In genomic region chr13:110238795-110239194, GRCh38 we compare ENCODE assay signal across 19 cellular contexts.
DNase-seq lines count a peak whose midpoint lies in the region; ATAC-seq and TF ChIP-seq lines count a peak whose summit lies in the region.
"Had no signal": no experiment of that assay in that cellular context is flagged by ENCODE, and none has a peak within 500 bp of the region (broad histone marks: within the 10 kb centered on the region; RNA-seq: fewer than 3 reads in every experiment).

No MANE protein-coding gene starts in this region.

- TF ChIP-seq EP300 in gastroesophageal sphincter (IDR thresholded peaks at IDR 0.05) (no peak), transverse colon (IDR thresholded peaks at IDR 0.05; ENCODE audit: low read depth) (no peak)

- H3K4me1 ChIP-seq in adipocyte (ENCODE audit: control insufficient read depth, insufficient read depth, low read length), result peaks cover 47% of the 10 kb centered on the region
- H3K4me1 ChIP-seq in gastroesophageal sphincter, result peaks cover 30 to 88% (median 35%) of the 10 kb centered on the region in 3 donors
- H3K4me1 ChIP-seq in transverse colon, result peaks cover 8 to 34% (median 15%) of the 10 kb centered on the region in 4 donors

- H3K27me3 ChIP-seq in adipocyte (replicated peaks; ENCODE audit: control insufficient read depth, insufficient read depth, low read length) (no peaks in the 10 kb centered on the region), gastroesophageal sphincter (no peaks in the 10 kb centered on the region), transverse colon (no peaks in the 10 kb centered on the region)
- H3K27me3 ChIP-seq: BLaER1 had no signal

- DNase-seq in adipocyte (ENCODE audit: low read depth), result peak; percentile 62
- no peak for DNase-seq in omental fat pad (ENCODE audit: low spot score)
- no peak for DNase-seq in transverse colon
- no peak for DNase-seq in NCI-H226
- DNase-seq in activated naive CD8-positive, alpha-beta T cell treated with anti-CD3 and anti-CD28 coated beads for 36 hours, result no peak
- no peak for DNase-seq in globus pallidus (ENCODE audit: low spot score)
- DNase-seq: activated CD4-positive, alpha-beta T cell treated with anti-CD3 and anti-CD28 coated beads for 1 hour; activated naive CD4-positive, alpha-beta T cell treated with anti-CD3 and anti-CD28 coated beads for 36 hours; DMS 273 treated with DMSO at 0.1 percent for 48 hours; NCI-H146; NCI-H446; T1000 had no signal

- whole genome bisulfite sequencing in gastroesophageal sphincter (ENCODE audit: low coverage in 1 of 2), 2 donors, result 11 to 14% methylated on average over 1 of the region's 1 CpG
- WGBS in transverse colon (ENCODE audit: low coverage in 1 of 2), 2 donors, result 14 to 57% methylated on average over 1 of the region's 1 CpG

- peak overlapping the region; percentile 3 to 84 (median 82) for H3K27ac ChIP-seq in gastroesophageal sphincter
- H3K27ac ChIP-seq in transverse colon, result peak overlapping the region; percentile 70 to 87 (median 84)
- H3K27ac ChIP-seq: BLaER1 had no signal

- intact Hi-C loops in transverse colon (cut with DNase I; ENCODE audit: low total_unique reads), result no loop called here

- peak overlapping the region; percentile 37 for H3K9ac ChIP-seq in adipocyte (ENCODE audit: low read length)
- H3K9ac ChIP-seq: BLaER1 had no signal

- TF ChIP-seq POLR2A in gastroesophageal sphincter (IDR thresholded peaks at IDR 0.05), result no peak
- no peak for TF ChIP-seq POLR2A in transverse colon (IDR thresholded peaks at IDR 0.05)

- peaks cover 15% of the 10 kb centered on the region for H3K27me3 Mint-ChIP-seq in activated naive CD8-positive, alpha-beta T cell treated with anti-CD3 and anti-CD28 coated beads for 36 hours
- H3K27me3 Mint-ChIP-seq: brain had no signal

- H3K4me3 ChIP-seq in adipocyte (ENCODE audit: low read length) (no peak overlapping the region), gastroesophageal sphincter (no peak overlapping the region), transverse colon (no peak overlapping the region)
- H3K4me3 ChIP-seq: BLaER1, lung, skin epidermis had no signal

- H3K9me3 ChIP-seq in adipocyte (ENCODE audit: control insufficient read depth, low read length) (no peaks in the 10 kb centered on the region), gastroesophageal sphincter (no peaks in the 10 kb centered on the region), transverse colon (no peaks in the 10 kb centered on the region)
- H3K9me3 ChIP-seq: BLaER1 had no signal

- H3K9me3 Mint-ChIP-seq in activated naive CD8-positive, alpha-beta T cell treated with anti-CD3 and anti-CD28 coated beads for 36 hours, result no peaks in the 10 kb centered on the region
- H3K9me3 Mint-ChIP-seq: activated naive CD4-positive, alpha-beta T cell treated with anti-CD3 and anti-CD28 coated beads for 36 hours; brain; neural crest cell; stimulated activated effector memory CD8-positive, alpha-beta T cell treated with anti-CD3 and anti-CD28 coated beads, Interleukin-12 subunit alpha, Interleukin-12 subunit beta, amount 100 ng/mL, for 72 hours had no signal

- H3K4me1 Mint-ChIP-seq in activated naive CD8-positive, alpha-beta T cell treated with anti-CD3 and anti-CD28 coated beads for 36 hours, result no peaks in the 10 kb centered on the region
- H3K4me1 Mint-ChIP-seq: neural crest cell; stimulated activated effector memory CD8-positive, alpha-beta T cell treated with anti-CD3 and anti-CD28 coated beads, Interleukin-12 subunit alpha, Interleukin-12 subunit beta, amount 100 ng/mL, for 72 hours had no signal

- H3K4me3 Mint-ChIP-seq in activated naive CD8-positive, alpha-beta T cell treated with anti-CD3 and anti-CD28 coated beads for 36 hours, result no peak overlapping the region
- H3K4me3 Mint-ChIP-seq: activated naive CD4-positive, alpha-beta T cell treated with anti-CD3 and anti-CD28 coated beads for 36 hours; brain; neural crest cell; stimulated activated effector memory CD8-positive, alpha-beta T cell treated with anti-CD3 and anti-CD28 coated beads, Interleukin-12 subunit alpha, Interleukin-12 subunit beta, amount 100 ng/mL, for 72 hours had no signal

- in situ Hi-C loops in transverse colon (cut with MboI; ENCODE audit: low pct_ligation_motif_present in 1 of 4, low pct_unique_long_range_greater_than_20kb in 1 of 4, low sequenced_read_pairs in 3 of 4), result loop anchor here in 2 of 4 donors (10.0 to 25.0 kb wide), 2 partner anchors 166 to 174 kb away; no protein-coding TSS in a partner anchor

- peak; percentile 56 for ATAC-seq in gastroesophageal sphincter
- peak; percentile 43 for ATAC-seq in omental fat pad (ENCODE audit: low FRiP score)
- ATAC-seq: stimulated activated effector memory CD8-positive, alpha-beta T cell treated with anti-CD3 and anti-CD28 coated beads, Interleukin-12 subunit alpha, Interleukin-12 subunit beta, amount 100 ng/mL, for 72 hours had no signal

- TF ChIP-seq CTCF in gastroesophageal sphincter (IDR thresholded peaks at IDR 0.05) (no peak), omental fat pad (IDR thresholded peaks at IDR 0.05) (no peak), transverse colon (IDR thresholded peaks at IDR 0.05) (no peak)

- H3K36me3 Mint-ChIP-seq in activated naive CD8-positive, alpha-beta T cell treated with anti-CD3 and anti-CD28 coated beads for 36 hours, result no peaks in the 10 kb centered on the region
- H3K36me3 Mint-ChIP-seq: brain; stimulated activated effector memory CD8-positive, alpha-beta T cell treated with anti-CD3 and anti-CD28 coated beads, Interleukin-12 subunit alpha, Interleukin-12 subunit beta, amount 100 ng/mL, for 72 hours had no signal

- peaks cover 58% of the 10 kb centered on the region for H3K36me3 ChIP-seq in adipocyte (ENCODE audit: control insufficient read depth, insufficient read depth, low read length, severe bottlenecking)
- peaks cover 0 to 27% of the 10 kb centered on the region in 2 donors for H3K36me3 ChIP-seq in gastroesophageal sphincter
- H3K36me3 ChIP-seq in transverse colon, result no peaks in the 10 kb centered on the region
- H3K36me3 ChIP-seq: BLaER1 had no signal

- no peak overlapping the region for H3K27ac Mint-ChIP-seq in activated naive CD8-positive, alpha-beta T cell treated with anti-CD3 and anti-CD28 coated beads for 36 hours
- H3K27ac Mint-ChIP-seq: activated naive CD4-positive, alpha-beta T cell treated with anti-CD3 and anti-CD28 coated beads for 36 hours; stimulated activated effector memory CD8-positive, alpha-beta T cell treated with anti-CD3 and anti-CD28 coated beads, Interleukin-12 subunit alpha, Interleukin-12 subunit beta, amount 100 ng/mL, for 72 hours had no signal
